30 cellular contexts compared by ENCODE assay signal in genomic region chr1:64692911-64693310, GRCh38.
"Had no signal": no experiment of that assay in that cellular context is flagged by ENCODE, and none has a peak within 500 bp of the region (broad histone marks: within the 10 kb centered on the region; RNA-seq: fewer than 3 reads in every experiment).

No MANE protein-coding gene starts in this region.

- H3K9me3 Mint-ChIP-seq: immature natural killer cell; memory B cell; mesothelial cell of epicardium; naive B cell; natural killer cell treated with Interleukin-12 subunit alpha and Interleukin-12 subunit beta and Interleukin-15 and Interleukin-18, amount 100 ng/mL, for 72 hours; neural crest cell; type B pancreatic cell had no signal

- H3K9me3 ChIP-seq: heart right ventricle, lower lobe of right lung, mucosa of descending colon, neutrophil, pancreas, stomach, tibial artery, uterus had no signal

- H3K36me3 Mint-ChIP-seq: immature natural killer cell; memory B cell; naive B cell; natural killer cell treated with Interleukin-12 subunit alpha and Interleukin-12 subunit beta and Interleukin-15 and Interleukin-18, amount 100 ng/mL, for 72 hours had no signal

- H3K27me3 ChIP-seq: dorsolateral prefrontal cortex, heart right ventricle, neutrophil, pancreas, stomach, tibial artery, uterus had no signal

- H3K4me3 Mint-ChIP-seq: immature natural killer cell; memory B cell; mesothelial cell of epicardium; naive B cell; natural killer cell treated with Interleukin-12 subunit alpha and Interleukin-12 subunit beta and Interleukin-15 and Interleukin-18, amount 100 ng/mL, for 72 hours; neural crest cell; type B pancreatic cell had no signal

- H3K4me3 ChIP-seq: dorsolateral prefrontal cortex, heart right ventricle, lower lobe of right lung, mucosa of descending colon, pancreas, smooth muscle cell, stomach, tibial artery, uterus had no signal

- H3K36me3 ChIP-seq: lower lobe of right lung, neutrophil, uterus had no signal

- H3K4me1 Mint-ChIP-seq: immature natural killer cell, memory B cell, naive B cell had no signal

- H3K27me3 Mint-ChIP-seq: type B pancreatic cell had no signal

- H3K27ac Mint-ChIP-seq: immature natural killer cell; memory B cell; mesothelial cell of epicardium; naive B cell; natural killer cell treated with Interleukin-12 subunit alpha and Interleukin-12 subunit beta and Interleukin-15 and Interleukin-18, amount 100 ng/mL, for 72 hours; type B pancreatic cell had no signal

- H3K4me1 ChIP-seq: pancreas, tibial artery, uterus had no signal

- DNase-seq: cortex of kidney; dorsolateral prefrontal cortex; effector CD4-positive, alpha-beta T cell; glutamatergic neuron; heart right ventricle; hippocampal formation; immature natural killer cell; islet precursor cell; kidney glomerular epithelial cell; left colon; left ventricle myocardium superior; lower lobe of right lung; mucosa of descending colon; naive B cell; pancreas; stimulated activated CD4-positive, alpha-beta T cell treated with anti-CD3 and anti-CD28 coated beads, Interleukin-12 subunit alpha, Interleukin-12 subunit beta, amount 100 ng/mL, for 4 hours; stimulated activated CD4-positive, alpha-beta T cell treated with anti-CD3 and anti-CD28 coated beads, Interleukin-1b, Interleukin-23, amount 100 ng/mL, for 48 hours; stimulated activated CD4-positive, alpha-beta T cell treated with anti-CD3 and anti-CD28 coated beads, Interleukin-4, amount 100 ng/mL, for 1 hour; stimulated activated CD8-positive, alpha-beta memory T cell treated with anti-CD3 and anti-CD28 coated beads, Interleukin-4, amount 100 ng/mL, for 48 hours; stimulated activated naive CD4-positive, alpha-beta T cell; stomach; tibial artery; uterus had no signal
